In genomic region chr15:90217671-90218394, GRCh38 we compare ENCODE assay signal across 16 cellular contexts. TPM values are rescaled to one million over a fixed set of nuclear protein-coding genes. Genes with fewer than 3 reads are reported as not detected.
DNase-seq lines count a peak whose midpoint lies in the region; ATAC-seq, FAIRE-seq and TF ChIP-seq lines count a peak whose summit lies in the region.
"Had no signal": no experiment of that assay in that cellular context is flagged by ENCODE, and none has a peak within 500 bp of the region (broad histone marks: within the 10 kb centered on the region; RNA-seq: fewer than 3 reads in every experiment).

No MANE protein-coding gene starts in this region.

- peaks cover 52% of the 10 kb centered on the region for H3K36me3 Mint-ChIP-seq in activated B cell treated with CpG ODN at 0.5 μM for 24 hours (ENCODE audit: low read depth)

- H3K4me3 ChIP-seq in Karpas-422 (ENCODE audit: low read length) (no peak overlapping the region), keratinocyte (ENCODE audit: control insufficient read depth in 2 of 3, extremely low read depth in 1 of 3, insufficient read depth in 2 of 3, low read depth in 1 of 3, low read length in 3 of 3) (no peak overlapping the region), thymus (ENCODE audit: low read length) (no peak overlapping the region)

- no peak overlapping the region for H3K4me3 Mint-ChIP-seq in activated B cell treated with CpG ODN at 0.5 μM for 24 hours

- H3K4me1 ChIP-seq in Karpas-422 (ENCODE audit: low read length) (peaks cover 57% of the 10 kb centered on the region), keratinocyte (ENCODE audit: control insufficient read depth, extremely low read depth, insufficient read depth, low read length) (peaks cover 34% of the 10 kb centered on the region), thymus (ENCODE audit: control insufficient read depth, insufficient read depth, low read length) (no peaks in the 10 kb centered on the region)

- no peaks in the 10 kb centered on the region for H3K9me2 ChIP-seq in Karpas-422 (replicated peaks; ENCODE audit: insufficient read depth, low read length)
- H3K9me2 ChIP-seq: SK-N-SH had no signal

- H3K9ac ChIP-seq in Karpas-422 (ENCODE audit: low read length) (0 out of 2 replicates have a peak overlapping the region, but pooled peaks have one; percentile 31), keratinocyte (ENCODE audit: control insufficient read depth, extremely low read depth, insufficient read depth, low read length) (no peak overlapping the region)
- H3K9ac ChIP-seq: SK-N-SH had no signal

- H3K4me2 ChIP-seq in Karpas-422 (ENCODE audit: low read depth, low read length, poor library complexity, severe bottlenecking) (peak overlapping the region; percentile 35), keratinocyte (ENCODE audit: control insufficient read depth, extremely low read depth, insufficient read depth, low read depth, low read length) (no peak overlapping the region)
- H3K4me2 ChIP-seq: SK-N-SH had no signal

- H3K27me3 Mint-ChIP-seq in activated B cell treated with CpG ODN at 0.5 μM for 24 hours: no peaks in the 10 kb centered on the region

- DNase-seq in Karpas-422: no peak
- no peak for DNase-seq in activated B cell treated with CpG ODN at 0.5 μM for 24 hours
- no peak for DNase-seq in keratinocyte (ENCODE audit: low read depth, low spot score)
- DNase-seq in NCI-H345 treated with DMSO at 0.1 percent for 48 hours (lab: John Stamatoyannopoulos, UW; ENCODE audit: unreplicated experiment): no peak
- DNase-seq: C1 segment of cervical spinal cord; DMS79 treated with DMSO at 0.1 percent for 48 hours; H7; NCI-H1105 treated with DMSO at 0.1 percent for 48 hours; NCI-H1694; NCI-H2081 treated with DMSO at 0.1 percent for 48 hours; NK-92 treated with Interleukin-12 subunit alpha and Interleukin-12 subunit beta, amount 100 ng/mL, for 24 hours; SHP77 treated with DMSO at 0.1 percent for 48 hours; SK-N-SH had no signal

- H3K27ac Mint-ChIP-seq in activated B cell treated with CpG ODN at 0.5 μM for 24 hours: peak overlapping the region; percentile 95

- H3K9me3 Mint-ChIP-seq in activated B cell treated with CpG ODN at 0.5 μM for 24 hours: no peaks in the 10 kb centered on the region

- H3K36me3 ChIP-seq in Karpas-422 (ENCODE audit: insufficient read depth, low read length): peaks cover 12% of the 10 kb centered on the region; the same call in 1 of the 2 replicates
- H3K36me3 ChIP-seq in keratinocyte (ENCODE audit: control insufficient read depth in 2 of 2, extremely low read depth in 1 of 2, insufficient read depth in 2 of 2, low read length in 2 of 2): peaks cover 17 to 51% of the 10 kb centered on the region in 2 experiments
- H3K36me3 ChIP-seq in thymus (ENCODE audit: control insufficient read depth, insufficient read depth): peaks cover 18% of the 10 kb centered on the region

- FAIRE-seq in keratinocyte (lab: Jason Lieb, UNC): peak; percentile 36

- H3K4me1 Mint-ChIP-seq in activated B cell treated with CpG ODN at 0.5 μM for 24 hours: peaks cover 82% of the 10 kb centered on the region

- H3K27ac ChIP-seq in Karpas-422 (ENCODE audit: low read length) (peak overlapping the region; percentile 80), keratinocyte (ENCODE audit: control insufficient read depth, insufficient read depth, low read length) (no peak overlapping the region), thymus (ENCODE audit: low read depth) (peak overlapping the region; percentile 26)

- dilution Hi-C loops in keratinocyte (cut with MboI; ENCODE audit: extremely low pct_ligation_motif_present, low sequenced_read_pairs): no loop called here

- POLR2A ChIA-PET in activated B cell treated with CpG ODN at 0.5 μM for 24 hours (lab: Charles Lee): interaction anchor here (0.6 to 7.3 kb wide), 8 partner anchors 16 to 140 kb away, joined by 3 to 144 read pairs (median 4); partner anchors contain the start of genes CIB1, GDPGP1 and SEMA4B

- CTCF ChIA-PET in activated B cell treated with CpG ODN at 0.5 μM for 24 hours (lab: Charles Lee): interaction anchor here (0.7 to 9.9 kb wide), 11 partner anchors 8 to 75 kb away, joined by 3 to 130 read pairs (median 4); partner anchors contain the start of genes CIB1, GDPGP1 and SEMA4B

- ATAC-seq in activated B cell treated with CpG ODN at 0.5 μM for 24 hours (ENCODE audit: low read depth) (no peak), GM21381 (IDR thresholded peaks at IDR 0.05; ENCODE audit: unreplicated experiment) (no peak), GM21619 (IDR thresholded peaks at IDR 0.05; ENCODE audit: unreplicated experiment) (no peak)

- H3K79me2 ChIP-seq in Karpas-422 (ENCODE audit: low read length) (peaks cover 28% of the 10 kb centered on the region), keratinocyte (ENCODE audit: control insufficient read depth, insufficient read depth, low read length) (peaks cover 61% of the 10 kb centered on the region)

- H3K9me3 ChIP-seq in Karpas-422 (ENCODE audit: low read length) (no peaks in the 10 kb centered on the region), keratinocyte (ENCODE audit: control insufficient read depth, low read depth, low read length) (no peaks in the 10 kb centered on the region), thymus (ENCODE audit: control insufficient read depth) (no peaks in the 10 kb centered on the region)
- H3K9me3 ChIP-seq: SK-N-SH had no signal

- H2AFZ ChIP-seq in Karpas-422 (ENCODE audit: low read length) (no peak overlapping the region), keratinocyte (ENCODE audit: control insufficient read depth, low read length) (no peak overlapping the region)

- no peaks in the 10 kb centered on the region for H3K27me3 ChIP-seq in Karpas-422 (ENCODE audit: low read length)
- H3K27me3 ChIP-seq in keratinocyte (ENCODE audit: control insufficient read depth, extremely low read depth, insufficient read depth, low read length): no peaks in the 10 kb centered on the region
- no peaks in the 10 kb centered on the region for H3K27me3 ChIP-seq in thymus (ENCODE audit: control insufficient read depth, insufficient read depth)

- intact Hi-C loops in activated B cell treated with CpG ODN at 0.5 μM for 24 hours (cut with micrococcal nuclease): no loop called here

- no peak for TF ChIP-seq CTCF in activated B cell treated with CpG ODN at 0.5 μM for 24 hours (IDR thresholded peaks at IDR 0.05)
- TF ChIP-seq CTCF in keratinocyte (optimal IDR thresholded peaks at IDR 0.05 in 1 of 3, IDR thresholded peaks at IDR 0.05 in 1 of 3, conservative IDR thresholded peaks at IDR 0.05 in 1 of 3; ENCODE audit: extremely low read depth in 1 of 3, insufficient read depth in 2 of 3, low read length in 3 of 3): no peak

- H4K20me1 ChIP-seq in Karpas-422 (ENCODE audit: insufficient read depth, low read depth, low read length): no peaks in the 10 kb centered on the region
- H4K20me1 ChIP-seq in keratinocyte (ENCODE audit: control insufficient read depth, extremely low read depth, insufficient read depth, low read length): no peaks in the 10 kb centered on the region

- peaks cover 4% of the 10 kb centered on the region for H3K9me1 ChIP-seq in keratinocyte (ENCODE audit: control insufficient read depth, extremely low read depth, insufficient read depth, low read length)

- WGBS in thymus: 98% methylated on average over 9 of the region's 9 CpGs

RNA-seq across cellular contexts. Expression of gene CIB1, which starts 15.9 kb away (rescaled TPM):
- 42.1 and 64.5 TPM in 2 replicates for total RNA-seq in Karpas-422 (2014; rRNA removed; shearing (Covaris generic); ENCODE audit: low replicate concordance)
- total RNA-seq in activated B cell treated with CpG ODN at 0.5 μM for 24 hours: 96.6 and 105 TPM in 2 replicates
- polyA plus RNA-seq in keratinocyte: 70.9 to 83.0 TPM (median 80.6 TPM) in 3 replicates
- 33.8 TPM for polyA plus RNA-seq in keratinocyte (2011; ENCODE audit: low read depth)
- polyA plus RNA-seq in keratinocyte (2011; cell fraction: cytosol; rRNA removed): 51.8 and 74.3 TPM in 2 replicates
- 46.8 and 61.8 TPM in 2 replicates for polyA plus RNA-seq in keratinocyte (2011; cell fraction: nucleus; rRNA removed)
- polyA plus RNA-seq in keratinocyte (2012; ENCODE audit: low replicate concordance): 54.8 and 97.3 TPM in 2 replicates
- polyA minus RNA-seq in keratinocyte: 35.8 to 66.9 TPM (median 47.6 TPM) in 3 replicates
- polyA minus RNA-seq in keratinocyte (2011; cell fraction: cytosol; rRNA and poly(A)+ RNA removed): 38.2 TPM
- 8.5 and 8.9 TPM in 2 replicates for polyA minus RNA-seq in keratinocyte (2011; cell fraction: nucleus; rRNA and poly(A)+ RNA removed)
- polyA plus RNA-seq in thymus: 169 TPM

RNA-seq across cellular contexts. Expression of gene GDPGP1, which starts 16.2 kb away (rescaled TPM):
- total RNA-seq in Karpas-422 (2014; rRNA removed; shearing (Covaris generic); ENCODE audit: low replicate concordance): 7.8 and 11.2 TPM in 2 replicates
- total RNA-seq in activated B cell treated with CpG ODN at 0.5 μM for 24 hours: 6.1 and 6.2 TPM in 2 replicates
- polyA plus RNA-seq in keratinocyte (0.92 to 2.7 TPM (median 1.0 TPM) in 3 replicates), thymus (5.0 TPM)
- not detected for polyA plus RNA-seq in keratinocyte (2011; ENCODE audit: low read depth)
- polyA plus RNA-seq in keratinocyte (2011; cell fraction: cytosol; rRNA removed): 0.90 and 1.2 TPM in 2 replicates
- 3.4 TPM in 2 replicates for polyA plus RNA-seq in keratinocyte (2011; cell fraction: nucleus; rRNA removed)
- 0.28 and 1.9 TPM in 2 replicates for polyA plus RNA-seq in keratinocyte (2012; ENCODE audit: low replicate concordance)
- polyA minus RNA-seq in keratinocyte: 3.2 to 10.8 TPM (median 4.1 TPM) in 3 replicates
- polyA minus RNA-seq in keratinocyte (2011; cell fraction: cytosol; rRNA and poly(A)+ RNA removed): 3.8 TPM
- polyA minus RNA-seq in keratinocyte (2011; cell fraction: nucleus; rRNA and poly(A)+ RNA removed): 4.0 and 4.6 TPM in 2 replicates

RNA-seq across cellular contexts. Expression of gene SEMA4B, which starts 16.7 kb away (rescaled TPM):
- total RNA-seq in Karpas-422 (2014; rRNA removed; shearing (Covaris generic); ENCODE audit: low replicate concordance): 40.4 and 65.1 TPM in 2 replicates
- 68.1 and 85.1 TPM in 2 replicates for total RNA-seq in activated B cell treated with CpG ODN at 0.5 μM for 24 hours
- polyA plus RNA-seq in keratinocyte: 58.7 to 95.1 TPM (median 72.7 TPM) in 3 replicates
- 14.0 TPM for polyA plus RNA-seq in keratinocyte (2011; ENCODE audit: low read depth)
- polyA plus RNA-seq in keratinocyte (2011; cell fraction: cytosol; rRNA removed): 21.2 and 40.8 TPM in 2 replicates
- polyA plus RNA-seq in keratinocyte (2011; cell fraction: nucleus; rRNA removed): 116 and 175 TPM in 2 replicates
- 41.9 and 85.6 TPM in 2 replicates for polyA plus RNA-seq in keratinocyte (2012; ENCODE audit: low replicate concordance)
- 129 to 210 TPM (median 133 TPM) in 3 replicates for polyA minus RNA-seq in keratinocyte
- 184 TPM for polyA minus RNA-seq in keratinocyte (2011; cell fraction: cytosol; rRNA and poly(A)+ RNA removed)
- 289 and 325 TPM in 2 replicates for polyA minus RNA-seq in keratinocyte (2011; cell fraction: nucleus; rRNA and poly(A)+ RNA removed)
- 32.8 TPM for polyA plus RNA-seq in thymus

RNA-seq across cellular contexts. Expression of gene TTLL13, which starts 31.5 kb away (rescaled TPM):
- 0.40 TPM in 1 of 2 replicates, not detected in the other for total RNA-seq in Karpas-422 (2014; rRNA removed; shearing (Covaris generic); ENCODE audit: low replicate concordance)
- total RNA-seq in activated B cell treated with CpG ODN at 0.5 μM for 24 hours: 0.49 and 2.2 TPM in 2 replicates
- polyA plus RNA-seq in keratinocyte (0.05 to 0.09 TPM (median 0.07 TPM) in 3 replicates), thymus (0.32 TPM)
- polyA plus RNA-seq in keratinocyte (2011; ENCODE audit: low read depth): not detected
- 0.05 and 0.10 TPM in 2 replicates for polyA plus RNA-seq in keratinocyte (2011; cell fraction: cytosol; rRNA removed)
- polyA plus RNA-seq in keratinocyte (2011; cell fraction: nucleus; rRNA removed): 0.07 and 0.22 TPM in 2 replicates
- not detected in 2 replicates for polyA plus RNA-seq in keratinocyte (2012; ENCODE audit: low replicate concordance)
- 0.22 TPM in 1 of 3 replicates, not detected in the others for polyA minus RNA-seq in keratinocyte
- polyA minus RNA-seq in keratinocyte (2011; cell fraction: cytosol; rRNA and poly(A)+ RNA removed): not detected
- polyA minus RNA-seq in keratinocyte (2011; cell fraction: nucleus; rRNA and poly(A)+ RNA removed): not detected in 2 replicates

RNA-seq across cellular contexts. Expression of gene NGRN, which starts 47.6 kb away (rescaled TPM):
- total RNA-seq in Karpas-422 (2014; rRNA removed; shearing (Covaris generic); ENCODE audit: low replicate concordance): 29.9 and 41.7 TPM in 2 replicates
- total RNA-seq in activated B cell treated with CpG ODN at 0.5 μM for 24 hours: 32.8 and 34.1 TPM in 2 replicates
- polyA plus RNA-seq in keratinocyte: 46.3 to 60.0 TPM (median 54.9 TPM) in 3 replicates
- polyA plus RNA-seq in keratinocyte (2011; ENCODE audit: low read depth): 47.4 TPM
- 61.7 and 79.7 TPM in 2 replicates for polyA plus RNA-seq in keratinocyte (2011; cell fraction: cytosol; rRNA removed)
- polyA plus RNA-seq in keratinocyte (2011; cell fraction: nucleus; rRNA removed): 34.7 and 36.9 TPM in 2 replicates
- 41.3 and 78.4 TPM in 2 replicates for polyA plus RNA-seq in keratinocyte (2012; ENCODE audit: low replicate concordance)
- 17.5 to 25.9 TPM (median 21.8 TPM) in 3 replicates for polyA minus RNA-seq in keratinocyte
- 26.7 TPM for polyA minus RNA-seq in keratinocyte (2011; cell fraction: cytosol; rRNA and poly(A)+ RNA removed)
- 9.2 and 12.5 TPM in 2 replicates for polyA minus RNA-seq in keratinocyte (2011; cell fraction: nucleus; rRNA and poly(A)+ RNA removed)
- polyA plus RNA-seq in thymus: 55.4 TPM
